ENCODE assay signal across 6 cellular contexts in genomic region chr2:126177479-126177878, GRCh38.
"Had no signal": no experiment of that assay in that cellular context is flagged by ENCODE, and none has a peak within 500 bp of the region (broad histone marks: within the 10 kb centered on the region; RNA-seq: fewer than 3 reads in every experiment).

No MANE protein-coding gene starts in this region.

- H3K36me3 Mint-ChIP-seq: IgD-negative memory B cell had no signal

- H3K27ac Mint-ChIP-seq: IgD-negative memory B cell had no signal

- DNase-seq: IMR-90, KBM-7, KG1 had no signal

- H3K4me3 Mint-ChIP-seq: IgD-negative memory B cell had no signal

- H3K4me3 ChIP-seq: K562 had no signal

- H3K27ac ChIP-seq: HL-60 had no signal

- H3K9me3 Mint-ChIP-seq: IgD-negative memory B cell had no signal

- H3K4me1 Mint-ChIP-seq: IgD-negative memory B cell had no signal

- H3K27me3 Mint-ChIP-seq: IgD-negative memory B cell had no signal
